In the genomic region with DNA sequence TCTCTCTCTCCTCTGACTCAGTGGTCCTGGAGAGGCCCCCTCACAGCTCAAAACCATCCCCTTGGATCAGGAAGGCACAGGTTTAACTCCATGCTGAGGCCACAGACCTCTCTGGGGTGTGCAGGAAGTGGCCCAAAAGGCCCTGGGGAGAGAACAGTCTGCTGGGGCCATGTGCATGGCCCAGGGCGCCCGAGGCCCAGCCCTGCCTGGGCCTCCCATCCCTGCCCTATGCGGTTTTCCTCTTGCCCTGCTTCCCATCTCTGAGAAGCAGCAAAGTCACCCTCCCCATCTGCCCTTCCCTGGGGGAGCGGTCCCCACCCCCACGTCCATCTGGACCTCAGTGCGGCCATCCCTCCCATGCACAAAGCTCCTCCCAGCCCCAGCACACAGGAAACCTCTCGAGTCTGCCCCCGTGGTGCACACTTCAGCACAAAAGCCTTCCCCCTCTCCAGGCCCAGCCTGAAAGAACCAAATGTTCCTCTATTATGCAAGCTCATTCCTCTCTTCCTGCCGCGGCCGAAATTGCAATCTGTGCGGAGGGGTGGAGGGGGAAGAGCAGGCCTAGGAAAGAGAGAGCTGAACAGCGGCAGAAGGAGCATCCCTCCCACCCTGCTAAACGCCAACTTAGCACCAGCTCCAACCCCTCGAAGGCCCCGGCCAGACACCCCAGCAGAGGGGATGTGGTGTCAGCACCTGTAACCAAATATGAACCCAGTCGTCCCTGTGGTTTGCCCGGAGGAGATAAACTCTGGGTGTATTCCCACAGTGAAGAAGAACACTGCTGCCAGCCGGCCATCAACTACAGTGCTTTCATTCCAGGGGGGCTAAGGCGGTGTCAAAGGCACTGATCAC, we compare ENCODE assay signal across 8 cellular contexts.
A peak's percentile ranks its signal among the peaks of the same experiment; 100 is the strongest.
DNase-seq lines count a peak whose midpoint lies in the region; ATAC-seq and TF ChIP-seq lines count a peak whose summit lies in the region.

No MANE protein-coding gene starts in this region.

- peak overlapping the region; percentile 93 for H2AK5ac ChIP-seq in mesenchymal stem cell (ENCODE audit: low read length, severe bottlenecking)

- H2BK12ac ChIP-seq in mesenchymal stem cell (ENCODE audit: low read length in 2 of 2) = peak overlapping the region; percentile 98 to 99

- peaks cover 22% of the 10 kb centered on the region for H3K9me3 Mint-ChIP-seq in activated naive CD8-positive, alpha-beta T cell treated with anti-CD3 and anti-CD28 coated beads for 36 hours
- H3K9me3 Mint-ChIP-seq in activated naive CD8-positive, alpha-beta T cell treated with anti-CD3 and anti-CD28 coated beads, Interleukin-2, amount 50 U/mL, for 24 hours = peaks cover 14% of the 10 kb centered on the region
- no peaks in the 10 kb centered on the region for H3K9me3 Mint-ChIP-seq in endothelial cell (ENCODE audit: unreplicated experiment)

- peak overlapping the region; percentile 56 for H3K9ac ChIP-seq in mesenchymal stem cell (ENCODE audit: low read length)

- H3K4me1 ChIP-seq in mesenchymal stem cell (ENCODE audit: control insufficient read depth, insufficient read depth, low read depth, low read length) (peaks cover 33% of the 10 kb centered on the region), tibial nerve (peaks cover 0 to 67% (median 34%) of the 10 kb centered on the region in 4 donors)

- H3K27me3 Mint-ChIP-seq in activated naive CD8-positive, alpha-beta T cell treated with anti-CD3 and anti-CD28 coated beads for 36 hours = peaks cover 39% of the 10 kb centered on the region
- peaks cover 48% of the 10 kb centered on the region for H3K27me3 Mint-ChIP-seq in activated naive CD8-positive, alpha-beta T cell treated with anti-CD3 and anti-CD28 coated beads, Interleukin-2, amount 50 U/mL, for 24 hours
- peaks cover 11% of the 10 kb centered on the region for H3K27me3 Mint-ChIP-seq in endothelial cell (ENCODE audit: unreplicated experiment)

- H3K23ac ChIP-seq in mesenchymal stem cell (ENCODE audit: low read length in 2 of 2) = peak overlapping the region in 1 of 2 experiments; percentile 23

- no peaks in the 10 kb centered on the region for H3K79me1 ChIP-seq in mesenchymal stem cell (replicated peaks; ENCODE audit: low read length, poor library complexity, severe bottlenecking)

- peak in 1 of 2 donors; percentile 7 for TF ChIP-seq POLR2A in tibial nerve (IDR thresholded peaks at IDR 0.05)

- peaks cover 3% of the 10 kb centered on the region for H3K36me3 Mint-ChIP-seq in activated naive CD8-positive, alpha-beta T cell treated with anti-CD3 and anti-CD28 coated beads for 36 hours
- peaks cover 5% of the 10 kb centered on the region for H3K36me3 Mint-ChIP-seq in activated naive CD8-positive, alpha-beta T cell treated with anti-CD3 and anti-CD28 coated beads, Interleukin-2, amount 50 U/mL, for 24 hours (ENCODE audit: low read depth)
- no peaks in the 10 kb centered on the region for H3K36me3 Mint-ChIP-seq in endothelial cell (ENCODE audit: low read depth, unreplicated experiment)

- peak overlapping the region; percentile 73 for H2BK15ac ChIP-seq in mesenchymal stem cell (ENCODE audit: low read depth, poor library complexity, severe bottlenecking)

- WGBS in mesenchymal stem cell = 18% methylated on average over 19 of the region's 20 CpGs
- 18 to 22% methylated on average over 20 of the region's 20 CpGs for WGBS in tibial nerve, 2 donors

- H3K27ac Mint-ChIP-seq in activated naive CD8-positive, alpha-beta T cell treated with anti-CD3 and anti-CD28 coated beads for 36 hours = peak overlapping the region; percentile 66
- H3K27ac Mint-ChIP-seq in activated naive CD8-positive, alpha-beta T cell treated with anti-CD3 and anti-CD28 coated beads, Interleukin-2, amount 50 U/mL, for 24 hours = no peak overlapping the region
- H3K27ac Mint-ChIP-seq in endothelial cell (ENCODE audit: unreplicated experiment) = no peak overlapping the region

- no peak overlapping the region for H3K4me2 ChIP-seq in mesenchymal stem cell (ENCODE audit: low read length, poor library complexity, severe bottlenecking)

- peak overlapping the region; percentile 95 for H4K8ac ChIP-seq in mesenchymal stem cell (ENCODE audit: low read length)

- peaks cover 0 to 16% of the 10 kb centered on the region in 2 experiments for H3K27me3 ChIP-seq in mesenchymal stem cell (ENCODE audit: control insufficient read depth in 1 of 2, insufficient read depth in 1 of 2, low read length in 2 of 2)
- no peaks in the 10 kb centered on the region for H3K27me3 ChIP-seq in tibial nerve

- peak overlapping the region in 1 of 2 experiments; percentile 94 for H3K14ac ChIP-seq in mesenchymal stem cell (ENCODE audit: low read length in 2 of 2)

- H3K4me3 Mint-ChIP-seq in activated naive CD8-positive, alpha-beta T cell treated with anti-CD3 and anti-CD28 coated beads for 36 hours = no peak overlapping the region
- no peak overlapping the region for H3K4me3 Mint-ChIP-seq in activated naive CD8-positive, alpha-beta T cell treated with anti-CD3 and anti-CD28 coated beads, Interleukin-2, amount 50 U/mL, for 24 hours
- H3K4me3 Mint-ChIP-seq in endothelial cell (ENCODE audit: unreplicated experiment) = no peak overlapping the region

- H3K9me3 ChIP-seq in mesenchymal stem cell (ENCODE audit: control insufficient read depth, low read length) (peaks cover 9% of the 10 kb centered on the region), tibial nerve (peaks cover 0 to 5% (median 0%) of the 10 kb centered on the region in 4 donors)

- H4K91ac ChIP-seq in mesenchymal stem cell (ENCODE audit: low read length) = peak overlapping the region; percentile 95

- peaks cover 23% of the 10 kb centered on the region for H3K4me1 Mint-ChIP-seq in activated naive CD8-positive, alpha-beta T cell treated with anti-CD3 and anti-CD28 coated beads for 36 hours
- peaks cover 21% of the 10 kb centered on the region for H3K4me1 Mint-ChIP-seq in activated naive CD8-positive, alpha-beta T cell treated with anti-CD3 and anti-CD28 coated beads, Interleukin-2, amount 50 U/mL, for 24 hours
- H3K4me1 Mint-ChIP-seq in endothelial cell (ENCODE audit: unreplicated experiment) = peaks cover 4% of the 10 kb centered on the region

- ATAC-seq in activated naive CD8-positive, alpha-beta T cell treated with anti-CD3 and anti-CD28 coated beads, Interleukin-2, amount 50 U/mL, for 24 hours = no peak

- peak overlapping the region; percentile 19 for H2BK5ac ChIP-seq in mesenchymal stem cell (ENCODE audit: low read depth, low read length, poor library complexity, severe bottlenecking)

- peak overlapping the region; percentile 92 to 93 for H3K4ac ChIP-seq in mesenchymal stem cell (ENCODE audit: low read depth in 1 of 2, low read length in 2 of 2)

- H3K4me3 ChIP-seq in mesenchymal stem cell (ENCODE audit: insufficient read depth in 1 of 2, low read depth in 1 of 2, low read length in 2 of 2) (peak overlapping the region in 1 of 2 experiments; percentile 34), tibial nerve (no peak overlapping the region)

- TF ChIP-seq EP300 in tibial nerve (IDR thresholded peaks at IDR 0.05) = peak; percentile 94 to 99

- peak in 1 of 5 experiments; percentile 42 for TF ChIP-seq CTCF in tibial nerve (IDR thresholded peaks at IDR 0.05)
- TF ChIP-seq CTCF in endothelial cell (IDR thresholded peaks at IDR 0.05; ENCODE audit: unreplicated experiment) = no peak

- H2AFZ ChIP-seq in mesenchymal stem cell (ENCODE audit: low read depth, low read length) = no peak overlapping the region

- H3K27ac ChIP-seq in cingulate gyrus (ENCODE audit: low read depth, low read length) (peak overlapping the region; percentile 99), mesenchymal stem cell (ENCODE audit: low read length, poor library complexity, severe bottlenecking) (peak overlapping the region; percentile 64), tibial nerve (peak overlapping the region; percentile 58 to 96 (median 84))

- H3K36me3 ChIP-seq in mesenchymal stem cell (ENCODE audit: control insufficient read depth in 1 of 2, insufficient read depth in 2 of 2, low read depth in 1 of 2, low read length in 2 of 2) (no peaks in the 10 kb centered on the region), tibial nerve (no peaks in the 10 kb centered on the region)

- DNase-seq in activated naive CD8-positive, alpha-beta T cell treated with anti-CD3 and anti-CD28 coated beads for 36 hours = no peak
- no peak for DNase-seq in activated naive CD8-positive, alpha-beta T cell treated with anti-CD3 and anti-CD28 coated beads, Interleukin-2, amount 50 U/mL, for 24 hours
- DNase-seq in NCI-H774 (lab: John Stamatoyannopoulos, UW) (peak; percentile 80), mesenchymal stem cell (peak; percentile 97), tibial nerve (ENCODE audit: low spot score in 2 of 2) (peak; percentile 84 to 86), NCI-H1930 (lab: John Stamatoyannopoulos, UW) (no peak), endothelial cell (ENCODE audit: low spot score) (no peak)

- peak overlapping the region; percentile 93 to 97 for H3K18ac ChIP-seq in mesenchymal stem cell (ENCODE audit: low read depth in 1 of 2, low read length in 2 of 2)

- H2BK120ac ChIP-seq in mesenchymal stem cell (ENCODE audit: low read depth, low read length) = peak overlapping the region; percentile 99

Comparison
In these comparisons a context has a peak if more than half of its experiments do, and no peak if none do; other contexts are left out.
1. DNase-seq: peak in NCI-H774 (single experiment), mesenchymal stem cell (single experiment) and tibial nerve (2 of 2); none in activated naive CD8-positive, alpha-beta T cell treated with anti-CD3 and anti-CD28 coated beads for 36 hours (single experiment), activated naive CD8-positive, alpha-beta T cell treated with anti-CD3 and anti-CD28 coated beads, Interleukin-2, amount 50 U/mL, for 24 hours (single experiment), NCI-H1930 (0 of 2) and endothelial cell (single experiment).
2. Peak in every context shown above with its lines, with median percentiles within 50 percentile points of each other: H3K27ac ChIP-seq.